ENCODE assay signal across 8 cellular contexts in the genomic region with DNA sequence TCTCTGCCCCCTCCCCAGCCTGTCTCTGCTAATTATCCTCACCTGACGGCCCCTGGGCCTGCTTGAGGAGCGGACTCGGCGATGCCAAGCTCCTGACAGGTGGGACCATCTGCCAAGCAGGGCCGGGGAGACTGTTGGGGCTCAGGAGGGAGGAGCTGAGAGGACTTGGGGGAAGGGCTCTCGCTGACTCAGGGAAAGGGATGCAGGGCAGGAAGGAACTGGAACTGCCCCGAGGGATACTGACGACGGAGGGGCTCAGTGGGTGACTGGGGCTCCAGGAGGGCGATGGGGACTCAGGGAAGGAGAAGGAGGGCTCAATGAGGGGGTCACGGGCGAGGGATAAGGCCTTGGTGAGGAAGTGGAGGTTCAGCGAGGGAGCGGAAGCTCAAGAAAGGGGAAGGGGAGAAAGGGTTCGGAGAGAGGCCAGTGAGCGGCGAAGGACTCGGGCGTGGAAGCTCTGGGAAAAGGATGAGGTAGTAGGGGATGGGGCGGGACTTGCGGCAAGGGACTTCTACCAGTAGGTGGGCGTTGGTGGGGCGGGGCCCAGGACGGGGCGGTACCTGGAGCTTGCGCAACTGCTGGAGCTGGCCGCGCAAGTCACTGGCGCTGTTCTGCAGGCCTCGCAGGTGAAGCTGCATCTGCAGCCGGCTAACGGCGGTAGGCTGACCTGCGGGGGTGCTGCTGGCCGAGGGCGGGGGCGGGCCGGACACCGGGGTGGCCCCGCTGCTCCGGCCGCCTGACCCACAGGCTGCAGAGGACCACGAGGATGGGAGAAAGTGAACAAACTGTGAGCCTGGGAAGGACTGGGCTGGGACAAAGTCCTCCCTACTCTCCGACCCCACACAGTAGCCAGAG. TPM values are rescaled to one million over a fixed set of nuclear protein-coding genes. Genes with fewer than 3 reads are reported as not detected.
DNase-seq lines count a peak whose midpoint lies in the region; ATAC-seq and TF ChIP-seq lines count a peak whose summit lies in the region.

No MANE protein-coding gene starts in this region.

- peak overlapping the region; percentile 70 for H2AFZ ChIP-seq in OCI-LY3 (ENCODE audit: low read depth, low read length)

- H3K79me2 ChIP-seq in OCI-LY3 (ENCODE audit: low read length): no peaks in the 10 kb centered on the region

- no peaks in the 10 kb centered on the region for H3K27me3 ChIP-seq in BE2C
- H3K27me3 ChIP-seq in OCI-LY3 (ENCODE audit: low read depth, low read length): peaks cover 5% of the 10 kb centered on the region
- H3K27me3 ChIP-seq in neutrophil: peaks cover 85% of the 10 kb centered on the region

- H3K4me2 ChIP-seq in OCI-LY3 (ENCODE audit: low read length): peak overlapping the region; percentile 97

- H3K9me3 ChIP-seq in BE2C (no peaks in the 10 kb centered on the region), OCI-LY3 (ENCODE audit: insufficient read depth, low read length) (no peaks in the 10 kb centered on the region), neutrophil (no peaks in the 10 kb centered on the region)

- no peaks in the 10 kb centered on the region for H4K20me1 ChIP-seq in OCI-LY3 (ENCODE audit: insufficient read depth, low read length)

- peak; percentile 99 for DNase-seq in BE2C
- peak; percentile 81 for DNase-seq in Jurkat, Clone E6-1 (ENCODE audit: low read depth, low spot score)
- peak; percentile 90 to 94 for DNase-seq in activated T-cell treated with anti-CD3 and anti-CD28 coated beads, Interleukin-2, amount 50 U/mL, for 48 hours
- DNase-seq in fibroblast of mammary gland (ENCODE audit: low read depth): peak; percentile 74
- peak in 8 of 49 donors; percentile 19 to 84 (median 30) for DNase-seq in substantia nigra (lab: John Stamatoyannopoulos, UW)

- H3K27ac ChIP-seq in OCI-LY3 (ENCODE audit: low read length): no peak overlapping the region
- peak overlapping the region; percentile 58 for H3K27ac ChIP-seq in neutrophil
- peak overlapping the region; percentile 59 for H3K27ac ChIP-seq in substantia nigra (ENCODE audit: low read depth, low read length, poor library complexity, severe bottlenecking)

- no peaks in the 10 kb centered on the region for H3K36me3 ChIP-seq in BE2C
- no peaks in the 10 kb centered on the region for H3K36me3 ChIP-seq in OCI-LY3 (replicated peaks; ENCODE audit: low read depth, low read length)
- no peaks in the 10 kb centered on the region for H3K36me3 ChIP-seq in neutrophil

- ATAC-seq in GM19463 (IDR thresholded peaks at IDR 0.05; ENCODE audit: unreplicated experiment): peak; percentile 77

- H3K4me1 ChIP-seq in BE2C (peaks cover 32% of the 10 kb centered on the region), OCI-LY3 (ENCODE audit: low read length) (peaks cover 18% of the 10 kb centered on the region), neutrophil (ENCODE audit: control insufficient read depth in 1 of 2, insufficient read depth in 1 of 2, low read depth in 1 of 2, low read length in 1 of 2) (peaks cover 29 to 39% of the 10 kb centered on the region in 2 experiments)

- peak overlapping the region; percentile 55 for H3K9ac ChIP-seq in OCI-LY3 (ENCODE audit: low read length)

- H3K4me3 ChIP-seq in BE2C (ENCODE audit: low read depth, low read length) (peak overlapping the region; percentile 62), OCI-LY3 (ENCODE audit: low read length) (peak overlapping the region; percentile 87), fibroblast of mammary gland (ENCODE audit: control insufficient read depth, low read depth, low read length) (peak overlapping the region; percentile 39), neutrophil (ENCODE audit: low read depth in 1 of 2, low read length in 1 of 2) (peak overlapping the region; percentile 41 to 67)
- H3K4me3 ChIP-seq in Jurkat, Clone E6-1 (ENCODE audit: low read length): peak overlapping the region; percentile 55

- TF ChIP-seq CTCF in BE2C (IDR thresholded peaks at IDR 0.05; ENCODE audit: low read depth, low read length): peak; percentile 31
- TF ChIP-seq CTCF in OCI-LY3 (IDR thresholded peaks at IDR 0.05; ENCODE audit: low read depth, low read length): peak; percentile 34
- TF ChIP-seq CTCF in fibroblast of mammary gland (conservative IDR thresholded peaks at IDR 0.05; ENCODE audit: control insufficient read depth, insufficient read depth, low read depth, low read length): no peak
- no peak for TF ChIP-seq CTCF in neutrophil (IDR thresholded peaks at IDR 0.05)

RNA-seq across cellular contexts. Expression of gene SRCIN1, which starts 46.5 kb away (rescaled TPM):
- polyA plus RNA-seq in BE2C (2012; ENCODE audit: insufficient read depth, insufficient read length, low read depth): 58.7 TPM
- 3.0 TPM for polyA plus RNA-seq in Jurkat, Clone E6-1 (2012; ENCODE audit: insufficient read depth, insufficient read length)

Comparison
In these comparisons a context has a peak if more than half of its experiments do, and no peak if none do; other contexts are left out.
1. CTCF ChIP-seq: peak in BE2C (single experiment) and OCI-LY3 (single experiment); none in fibroblast of mammary gland (single experiment) and neutrophil (single experiment).
2. Peak in every context shown above with its lines, with median percentiles within 50 percentile points of each other: H3K4me3 ChIP-seq.